Comparison of ENCODE assay signal across 8 cellular contexts in the genomic region with DNA sequence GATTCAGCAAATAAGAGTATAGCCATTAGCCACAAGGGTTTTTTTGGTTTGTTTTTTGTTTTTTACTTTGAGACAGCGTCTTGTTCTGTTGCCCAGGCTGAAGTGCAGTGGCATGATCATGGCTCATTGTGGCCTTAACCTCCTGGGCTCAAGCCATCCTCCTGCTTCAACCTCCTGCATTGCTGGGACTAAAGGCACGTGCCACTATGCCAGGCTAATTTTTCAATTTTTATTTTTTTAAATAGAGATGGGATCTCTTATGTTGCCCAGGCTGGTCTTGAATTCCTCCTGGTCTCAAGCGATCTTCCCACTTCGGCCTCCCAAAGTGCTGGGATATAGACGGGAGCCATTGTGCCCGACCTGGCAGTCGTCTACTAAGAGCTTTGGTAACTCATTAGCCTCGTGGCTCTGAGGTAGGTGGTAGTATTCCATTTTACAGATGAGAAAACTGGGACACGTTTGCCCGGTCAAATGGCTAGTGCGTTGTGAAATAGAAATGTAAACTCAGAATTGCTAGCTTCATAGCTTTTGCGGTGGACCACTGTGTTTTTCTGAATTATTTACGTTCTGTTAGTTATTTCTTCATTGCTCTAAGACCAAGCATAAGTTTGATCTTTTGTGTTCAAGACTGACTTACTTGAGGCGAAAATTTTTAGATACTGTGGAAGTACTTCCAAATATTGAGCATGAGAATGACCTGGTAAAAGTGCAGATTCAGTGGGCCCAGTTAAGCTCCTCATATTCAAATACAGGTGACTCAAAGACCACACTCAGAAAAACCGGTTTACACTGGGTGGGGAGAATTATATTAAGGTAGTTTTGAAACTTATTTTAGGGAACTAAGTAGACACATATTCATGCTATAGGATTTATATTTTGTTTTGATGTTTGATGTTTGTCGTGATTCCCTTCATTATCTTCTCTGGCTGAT. TPM values are rescaled to one million over a fixed set of nuclear protein-coding genes. Genes with fewer than 3 reads are reported as not detected.
DNase-seq lines count a peak whose midpoint lies in the region; ATAC-seq and TF ChIP-seq lines count a peak whose summit lies in the region.

No MANE protein-coding gene starts in this region.

- DNase-seq in Calu3 (no peak), NT2/D1 (ENCODE audit: low read depth, low spot score) (no peak), endothelial cell (ENCODE audit: low spot score) (no peak), testis (no peak), inferior parietal cortex (ENCODE audit: extremely low spot score) (no peak), DMS153 treated with DMSO at 0.1 percent for 48 hours (lab: John Stamatoyannopoulos, UW; ENCODE audit: unreplicated experiment) (no peak)

- H3K36me3 Mint-ChIP-seq in Calu3 (ENCODE audit: insufficient read depth, unreplicated experiment) (peaks cover 51% of the 10 kb centered on the region), endothelial cell (ENCODE audit: low read depth, unreplicated experiment) (peaks cover 21% of the 10 kb centered on the region)

- H3K4me1 Mint-ChIP-seq in Calu3 (ENCODE audit: low read depth, unreplicated experiment) (peaks cover 12% of the 10 kb centered on the region), endothelial cell (ENCODE audit: unreplicated experiment) (peaks cover 44% of the 10 kb centered on the region)

- peak overlapping the region; percentile 90 for H3K4me3 ChIP-seq in NT2/D1 (ENCODE audit: insufficient read length, low read depth)
- H3K4me3 ChIP-seq in neutrophil (ENCODE audit: low read depth in 1 of 2, low read length in 1 of 2), result peak overlapping the region; percentile 95 to 99
- H3K4me3 ChIP-seq in testis, result peak overlapping the region in 1 of 2 donors; percentile 71

- H3K4me3 Mint-ChIP-seq in Calu3 (ENCODE audit: low read depth, unreplicated experiment), result peak overlapping the region; percentile 98
- peak overlapping the region; percentile 99 for H3K4me3 Mint-ChIP-seq in endothelial cell (ENCODE audit: unreplicated experiment)

- H3K4me1 ChIP-seq in NT2/D1 (ENCODE audit: insufficient read depth, insufficient read length) (no peaks in the 10 kb centered on the region), neutrophil (ENCODE audit: control insufficient read depth in 1 of 2, insufficient read depth in 1 of 2, low read depth in 1 of 2, low read length in 1 of 2) (peaks cover 65 to 78% of the 10 kb centered on the region in 2 experiments), testis (peaks cover 16% of the 10 kb centered on the region)

- H3K27ac Mint-ChIP-seq in Calu3 (ENCODE audit: unreplicated experiment) (peak overlapping the region; percentile 95), endothelial cell (ENCODE audit: unreplicated experiment) (peak overlapping the region; percentile 25)

- H3K9me3 ChIP-seq in NT2/D1 (ENCODE audit: insufficient read depth, low read length), result no peaks in the 10 kb centered on the region
- no peaks in the 10 kb centered on the region for H3K9me3 ChIP-seq in neutrophil
- H3K9me3 ChIP-seq in testis, result no peaks in the 10 kb centered on the region

- peak overlapping the region; percentile 90 for H3K27ac ChIP-seq in neutrophil
- H3K27ac ChIP-seq in testis, result peak overlapping the region in 1 of 2 donors; percentile 98

- H3K27me3 ChIP-seq in NT2/D1 (ENCODE audit: insufficient read depth, insufficient read length), result no peaks in the 10 kb centered on the region
- H3K27me3 ChIP-seq in neutrophil, result no peaks in the 10 kb centered on the region
- H3K27me3 ChIP-seq in testis, result no peaks in the 10 kb centered on the region

- WGBS in testis, 2 donors, result 26 to 34% methylated on average over 16 of the region's 16 CpGs

- intact Hi-C loops in Calu3 (cut with micrococcal nuclease; ENCODE audit: unreplicated experiment), result loop anchor here (10.0 kb wide), 1 partner anchor 194 kb away; no protein-coding TSS in a partner anchor
- intact Hi-C loops in testis (cut with DNase I; ENCODE audit: low total_unique reads), result no loop called here

- H3K36me3 ChIP-seq in NT2/D1 (ENCODE audit: insufficient read depth, insufficient read length, low read length) (peaks cover 41% of the 10 kb centered on the region), neutrophil (no peaks in the 10 kb centered on the region), testis (ENCODE audit: low read depth, missing control alignments) (no peaks in the 10 kb centered on the region)

- CTCF ChIA-PET in Calu3 (lab: Charles Lee), result interaction anchor here (0.7 kb wide), 1 partner anchor 9 kb away, joined by 3 read pairs; no protein-coding TSS in a partner anchor

- H3K27me3 Mint-ChIP-seq in Calu3 (ENCODE audit: unreplicated experiment) (no peaks in the 10 kb centered on the region), endothelial cell (ENCODE audit: unreplicated experiment) (peaks cover 22% of the 10 kb centered on the region)

- TF ChIP-seq CTCF in Calu3 (IDR thresholded peaks at IDR 0.05; ENCODE audit: unreplicated experiment) (no peak), endothelial cell (IDR thresholded peaks at IDR 0.05; ENCODE audit: unreplicated experiment) (no peak), neutrophil (IDR thresholded peaks at IDR 0.05) (no peak), testis (IDR thresholded peaks at IDR 0.05) (no peak)

- no peaks in the 10 kb centered on the region for H3K9me3 Mint-ChIP-seq in Calu3 (ENCODE audit: low read depth, unreplicated experiment)
- H3K9me3 Mint-ChIP-seq in endothelial cell (ENCODE audit: unreplicated experiment), result no peaks in the 10 kb centered on the region

- peak overlapping the region; percentile 93 for H3K9ac ChIP-seq in NT2/D1 (ENCODE audit: insufficient read length, low read depth)

- TF ChIP-seq POLR2A in testis (IDR thresholded peaks at IDR 0.05), result no peak

- no peak for ATAC-seq in GM21360 (IDR thresholded peaks at IDR 0.05; ENCODE audit: unreplicated experiment)

- BruUV-seq in Calu3 (replicated peaks; lab: Mats Ljungman, UMichigan), result no TSS peak

RNA-seq across cellular contexts. Expression of gene PANK2, which starts 2.1 kb away (rescaled TPM):
- total RNA-seq in Calu3 (2022), result 37.9 TPM in 2 replicates
- 53.7 TPM for total RNA-seq in endothelial cell (ENCODE audit: unreplicated experiment)
- total RNA-seq in testis, result 10 to 100 TPM; 63.4 to 71.2 TPM
- polyA plus RNA-seq in testis (ENCODE audit: insufficient read depth, low read depth, low replicate concordance), result 57.9 TPM

RNA-seq across cellular contexts. Expression of gene MAVS, which starts 44.6 kb away (rescaled TPM):
- total RNA-seq in Calu3 (2022) (29.8 and 32.1 TPM in 2 replicates), endothelial cell (ENCODE audit: unreplicated experiment) (111 TPM), testis (10 to 100 TPM; 28.5 to 34.6 TPM)
- polyA plus RNA-seq in testis (ENCODE audit: insufficient read depth, low read depth, low replicate concordance), result 14.5 TPM
